In genomic region chr9:69758981-69759477, GRCh38 we compare ENCODE assay signal across 8 cellular contexts. TPM values are rescaled to one million over a fixed set of nuclear protein-coding genes. Genes with fewer than 3 reads are reported as not detected.
DNase-seq lines count a peak whose midpoint lies in the region; ATAC-seq and TF ChIP-seq lines count a peak whose summit lies in the region.

No MANE protein-coding gene starts in this region.

- ATAC-seq in GM18907 (IDR thresholded peaks at IDR 0.05; ENCODE audit: unreplicated experiment) (peak; percentile 4), right lobe of liver (peak; percentile 1 to 4 (median 2)), esophagus mucosa (no peak)

- no peaks in the 10 kb centered on the region for H3K9me2 ChIP-seq in Karpas-422 (replicated peaks; ENCODE audit: insufficient read depth, low read length)

- in situ Hi-C loops in brain microvascular endothelial cell (cut with HindIII; ENCODE audit: low pct_ligation_motif_present, low sequenced_read_pairs), result no loop called here
- in situ Hi-C loops in transverse colon (cut with MboI; ENCODE audit: low pct_ligation_motif_present in 1 of 4, low pct_unique_long_range_greater_than_20kb in 1 of 4, low sequenced_read_pairs in 3 of 4), result no loop called here

- TF ChIP-seq POLR2A in right lobe of liver (IDR thresholded peaks at IDR 0.05), result no peak
- no peak for TF ChIP-seq POLR2A in transverse colon (IDR thresholded peaks at IDR 0.05)

- 0% methylated on average over 8 of the region's 8 CpGs for WGBS in right lobe of liver (ENCODE audit: insufficient coverage, low coverage, low lambda C conversion rate, missing lambda C conversion rate)
- 0 to 2% methylated on average over 4 to 8 of the region's 8 CpGs for WGBS in transverse colon (ENCODE audit: low coverage in 1 of 2), 2 donors

- DNase-seq in Karpas-422 (peak; percentile 58), brain microvascular endothelial cell (peak; percentile 8), right lobe of liver (no peak), transverse colon (no peak), AG08396 (ENCODE audit: low spot score) (no peak)

- H3K4me1 ChIP-seq in ACC112 (ENCODE audit: control insufficient read depth, insufficient read depth, low read length, unreplicated experiment), result peaks cover 11% of the 10 kb centered on the region
- H3K4me1 ChIP-seq in Karpas-422 (ENCODE audit: low read length), result peaks cover 20% of the 10 kb centered on the region
- H3K4me1 ChIP-seq in right lobe of liver, result peaks cover 0 to 11% (median 5%) of the 10 kb centered on the region in 4 donors
- H3K4me1 ChIP-seq in transverse colon, result peaks cover 9 to 37% (median 15%) of the 10 kb centered on the region in 4 donors

- H3K27me3 ChIP-seq in ACC112 (ENCODE audit: insufficient read depth, low read length) (no peaks in the 10 kb centered on the region), Karpas-422 (ENCODE audit: low read length) (no peaks in the 10 kb centered on the region), brain microvascular endothelial cell (replicated peaks) (no peaks in the 10 kb centered on the region), right lobe of liver (no peaks in the 10 kb centered on the region), transverse colon (no peaks in the 10 kb centered on the region)

- intact Hi-C loops in right lobe of liver (cut with DNase I) (loop anchor here in 1 of 2 donors (10.0 kb wide), 1 partner anchor 84 kb away; the partner anchor contains the start of gene APBA1), transverse colon (cut with DNase I; ENCODE audit: low total_unique reads) (no loop called here)

- H4K20me1 ChIP-seq in Karpas-422 (ENCODE audit: insufficient read depth, low read depth, low read length), result no peaks in the 10 kb centered on the region

- peak overlapping the region; percentile 92 for H3K9ac ChIP-seq in Karpas-422 (ENCODE audit: low read length)

- H3K4me3 ChIP-seq in ACC112 (ENCODE audit: low read depth, low read length) (peak overlapping the region; percentile 98), Karpas-422 (ENCODE audit: low read length) (peak overlapping the region; percentile 90), brain microvascular endothelial cell (ENCODE audit: low read depth, low read length) (peak overlapping the region; percentile 84), right lobe of liver (peak overlapping the region; percentile 77 to 80 (median 79)), transverse colon (peak overlapping the region; percentile 80 to 98 (median 88))

- no peak for TF ChIP-seq EP300 in transverse colon (IDR thresholded peaks at IDR 0.05; ENCODE audit: low read depth)

- H3K79me2 ChIP-seq in ACC112 (ENCODE audit: control insufficient read depth, insufficient read depth, low read length, unreplicated experiment), result peaks cover 50% of the 10 kb centered on the region
- peaks cover 51% of the 10 kb centered on the region for H3K79me2 ChIP-seq in Karpas-422 (ENCODE audit: low read length)

- H3K4me2 ChIP-seq in Karpas-422 (ENCODE audit: low read depth, low read length, poor library complexity, severe bottlenecking), result peak overlapping the region; percentile 89

- H3K9me3 ChIP-seq in Karpas-422 (ENCODE audit: low read length), result no peaks in the 10 kb centered on the region
- no peaks in the 10 kb centered on the region for H3K9me3 ChIP-seq in right lobe of liver
- no peaks in the 10 kb centered on the region for H3K9me3 ChIP-seq in transverse colon

- H3K36me3 ChIP-seq in ACC112 (ENCODE audit: insufficient read depth, low read length), result no peaks in the 10 kb centered on the region
- H3K36me3 ChIP-seq in Karpas-422 (ENCODE audit: insufficient read depth, low read length), result peaks cover 8% of the 10 kb centered on the region; the same call in 1 of the 2 replicates
- no peaks in the 10 kb centered on the region for H3K36me3 ChIP-seq in brain microvascular endothelial cell (replicated peaks)
- H3K36me3 ChIP-seq in right lobe of liver, result no peaks in the 10 kb centered on the region
- no peaks in the 10 kb centered on the region for H3K36me3 ChIP-seq in transverse colon

- TF ChIP-seq CTCF in brain microvascular endothelial cell (IDR thresholded peaks at IDR 0.05; ENCODE audit: low read depth, low read length, missing control alignments) (no peak), right lobe of liver (IDR thresholded peaks at IDR 0.05) (no peak), transverse colon (IDR thresholded peaks at IDR 0.05) (no peak)

- H3K27ac ChIP-seq in ACC112 (ENCODE audit: low read depth, low read length), result peak overlapping the region; percentile 86
- H3K27ac ChIP-seq in Karpas-422 (ENCODE audit: low read length), result peak overlapping the region; percentile 84
- H3K27ac ChIP-seq in brain microvascular endothelial cell, result peak overlapping the region; percentile 79
- H3K27ac ChIP-seq in right lobe of liver, result peak overlapping the region; percentile 96 to 97 (median 96)
- peak overlapping the region; percentile 98 to 99 (median 98) for H3K27ac ChIP-seq in transverse colon

- peak overlapping the region; percentile 52 for H2AFZ ChIP-seq in ACC112 (ENCODE audit: low read length, unreplicated experiment)
- H2AFZ ChIP-seq in Karpas-422 (ENCODE audit: low read length), result no peak overlapping the region

RNA-seq across cellular contexts. Expression of gene PTAR1, which starts 0.8 kb away (rescaled TPM):
- 53.9 and 73.1 TPM in 2 replicates for total RNA-seq in Karpas-422 (2014; rRNA removed; shearing (Covaris generic); ENCODE audit: low replicate concordance)
- 10 to 100 TPM; 21.5 to 33.3 (median 27.0) TPM for total RNA-seq in right lobe of liver
- 100 to 1,000 TPM in 1 of 4 donors, 10 to 100 TPM in 3; 30.8 to 131 (median 94.5) TPM for total RNA-seq in transverse colon
- 19.8 TPM for total RNA-seq in esophagus mucosa

Comparison
In these comparisons a context has a peak if more than half of its experiments do, and no peak if none do; other contexts are left out.
1. DNase-seq: peak in Karpas-422 (single experiment) and brain microvascular endothelial cell (single experiment); none in right lobe of liver (0 of 3), transverse colon (single experiment) and AG08396 (single experiment).
2. Peak in every context shown above with its lines, with median percentiles within 50 percentile points of each other: H3K27ac ChIP-seq and H3K4me3 ChIP-seq.